ENCODE assay signal across 14 cellular contexts in genomic region chr3:119357190-119357589, GRCh38.
DNase-seq lines count a peak whose midpoint lies in the region; ATAC-seq and TF ChIP-seq lines count a peak whose summit lies in the region.
"Had no signal": no experiment of that assay in that cellular context is flagged by ENCODE, and none has a peak within 500 bp of the region (broad histone marks: within the 10 kb centered on the region; RNA-seq: fewer than 3 reads in every experiment).

No MANE protein-coding gene starts in this region.

- no peaks in the 10 kb centered on the region for H3K27me3 ChIP-seq in body of pancreas
- H3K27me3 ChIP-seq: gastroesophageal sphincter, Peyer's patch had no signal

- no peak for TF ChIP-seq CTCF in body of pancreas (IDR thresholded peaks at IDR 0.05)
- TF ChIP-seq CTCF in progenitor cell of endocrine pancreas (IDR thresholded peaks at IDR 0.05; ENCODE audit: unreplicated experiment): no peak
- no peak for TF ChIP-seq CTCF in GM13977 (IDR thresholded peaks at IDR 0.05; ENCODE audit: extremely low read depth, insufficient read depth, missing control alignments)

- no peaks in the 10 kb centered on the region for H3K9me3 Mint-ChIP-seq in progenitor cell of endocrine pancreas (ENCODE audit: low read depth)
- H3K9me3 Mint-ChIP-seq: activated naive CD4-positive, alpha-beta T cell treated with anti-CD3 and anti-CD28 coated beads, Interleukin-2, amount 10 ng/mL, durations not matched to agents 7 days and 5 days had no signal

- DNase-seq in LoVo (ENCODE audit: low spot score) (peak; percentile 15), body of pancreas (peak in 1 of 4 donors; percentile 15), iris pigment epithelial cell (ENCODE audit: low read depth) (peak; percentile 25), progenitor cell of endocrine pancreas (ENCODE audit: low spot score, unreplicated experiment) (no peak), HuH-7.5 (ENCODE audit: low spot score) (no peak), GM19238 (ENCODE audit: insufficient read length, low spot score) (no peak), GM13977 (ENCODE audit: low spot score) (no peak)
- no peak for DNase-seq in stimulated activated CD4-positive, alpha-beta T cell treated with anti-CD3 and anti-CD28 coated beads, Interleukin-2, amount 100 ng/mL, for 48 hours
- DNase-seq: activated naive CD4-positive, alpha-beta T cell treated with anti-CD3 and anti-CD28 coated beads, Interleukin-2, amount 10 ng/mL, durations not matched to agents 7 days and 5 days; cortex of kidney; Peyer's patch; stimulated activated CD4-positive, alpha-beta T cell treated with anti-CD3 and anti-CD28 coated beads, Interleukin-4, amount 100 ng/mL, for 1 hour; stimulated activated naive CD4-positive, alpha-beta T cell treated with Interleukin-2 at 50 U/mL for 16 hours had no signal

- intact Hi-C loops in body of pancreas (cut with DNase I): no loop called here

- 37 to 46% methylated on average over 6 of the region's 6 CpGs for WGBS in body of pancreas, 2 donors

- H3K4me1 ChIP-seq in body of pancreas: no peaks in the 10 kb centered on the region

- no peak overlapping the region for H3K4me3 Mint-ChIP-seq in progenitor cell of endocrine pancreas (ENCODE audit: low read depth)
- H3K4me3 Mint-ChIP-seq: activated naive CD4-positive, alpha-beta T cell treated with anti-CD3 and anti-CD28 coated beads, Interleukin-2, amount 10 ng/mL, durations not matched to agents 7 days and 5 days had no signal

- peaks cover 15% of the 10 kb centered on the region for H3K4me1 Mint-ChIP-seq in progenitor cell of endocrine pancreas (ENCODE audit: low read depth)

- H3K36me3 Mint-ChIP-seq in progenitor cell of endocrine pancreas (ENCODE audit: insufficient read depth): no peaks in the 10 kb centered on the region
- H3K36me3 Mint-ChIP-seq: activated naive CD4-positive, alpha-beta T cell treated with anti-CD3 and anti-CD28 coated beads, Interleukin-2, amount 10 ng/mL, durations not matched to agents 7 days and 5 days had no signal

- no peaks in the 10 kb centered on the region for H3K36me3 ChIP-seq in body of pancreas (replicated peaks in 1 of 2; ENCODE audit: insufficient read depth in 1 of 2, low read depth in 2 of 2)
- H3K36me3 ChIP-seq: gastroesophageal sphincter, Peyer's patch had no signal

- peak overlapping the region; percentile 63 for H3K27ac Mint-ChIP-seq in progenitor cell of endocrine pancreas
- H3K27ac Mint-ChIP-seq: activated naive CD4-positive, alpha-beta T cell treated with anti-CD3 and anti-CD28 coated beads, Interleukin-2, amount 10 ng/mL, durations not matched to agents 7 days and 5 days had no signal

- no peak overlapping the region for H3K4me3 ChIP-seq in body of pancreas
- H3K4me3 ChIP-seq: gastroesophageal sphincter, Peyer's patch had no signal

- in situ Hi-C loops in GM13977 (cut with MboI; ENCODE audit: low pct_unique_long_range_greater_than_20kb, low sequenced_read_pairs, unreplicated experiment): no loop called here

- H3K27me3 Mint-ChIP-seq in progenitor cell of endocrine pancreas: peaks cover 5% of the 10 kb centered on the region

- no peaks in the 10 kb centered on the region for H3K9me3 ChIP-seq in body of pancreas
- H3K9me3 ChIP-seq: gastroesophageal sphincter, Peyer's patch had no signal

- TF ChIP-seq POLR2A in body of pancreas (IDR thresholded peaks at IDR 0.05): no peak

- ATAC-seq in body of pancreas: peak; percentile 38
- ATAC-seq: gastroesophageal sphincter had no signal

- no peak overlapping the region for H3K27ac ChIP-seq in body of pancreas
- H3K27ac ChIP-seq: gastroesophageal sphincter, Peyer's patch had no signal

Comparison
In these comparisons a context has a peak if more than half of its experiments do, and no peak if none do; other contexts are left out.
1. DNase-seq: peak in LoVo (single experiment) and iris pigment epithelial cell (single experiment); none in progenitor cell of endocrine pancreas (single experiment), stimulated activated CD4-positive, alpha-beta T cell treated with anti-CD3 and anti-CD28 coated beads, Interleukin-2, amount 100 ng/mL, for 48 hours (0 of 2), HuH-7.5 (single experiment), GM19238 (single experiment) and GM13977 (single experiment).